1 cellular context compared by ENCODE assay signal in the genomic region with DNA sequence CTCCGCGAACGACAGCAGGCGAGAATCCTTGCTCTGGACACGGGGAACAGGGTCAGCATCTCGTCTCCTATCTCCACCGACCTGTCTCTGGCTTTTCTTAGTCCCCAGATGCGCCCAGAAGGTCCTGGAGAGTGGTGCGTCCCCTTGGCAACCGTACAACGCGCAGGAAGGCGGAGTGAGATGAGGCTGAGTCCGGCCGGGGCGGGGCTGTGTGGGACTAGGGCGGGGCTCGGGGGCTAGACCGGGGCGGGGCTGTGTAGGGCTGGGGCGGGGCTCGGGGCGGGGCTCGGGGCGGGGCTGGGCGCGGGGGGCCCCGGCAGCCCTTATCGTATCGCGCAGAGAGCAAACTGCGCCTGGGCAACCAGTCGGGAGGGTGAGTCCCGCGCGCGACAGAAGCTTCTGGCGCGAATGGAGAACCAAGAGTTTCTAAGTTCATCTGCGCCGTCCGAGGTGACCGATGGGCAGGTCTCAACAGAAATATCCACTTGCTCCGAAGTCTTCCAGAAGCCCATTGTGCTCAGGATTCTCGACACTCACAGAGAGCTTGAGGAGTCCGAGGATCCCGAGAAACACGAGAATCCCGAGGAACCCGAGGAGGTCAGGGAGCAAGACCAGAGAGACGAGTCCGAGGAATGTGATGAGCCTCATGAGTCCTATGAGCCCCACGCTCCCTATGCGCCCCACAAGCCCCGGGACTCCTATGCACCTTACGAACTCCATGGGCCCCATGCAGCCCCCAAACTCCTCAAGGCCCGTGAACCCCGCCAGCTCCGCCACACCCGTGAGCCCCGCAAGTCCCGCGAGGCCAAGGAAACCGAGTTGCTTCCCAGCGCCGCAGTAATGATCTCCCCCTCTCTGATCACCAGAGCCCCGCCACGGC.
TF ChIP-seq lines count a peak whose summit lies in the region.

No MANE protein-coding gene starts in this region.

TF ChIP-seq in GM23338, 12 proteins besides CTCF, POLR2A, EP300 and RAD21 (continued from another document):
- TF ChIP-seq, protein P1, sequence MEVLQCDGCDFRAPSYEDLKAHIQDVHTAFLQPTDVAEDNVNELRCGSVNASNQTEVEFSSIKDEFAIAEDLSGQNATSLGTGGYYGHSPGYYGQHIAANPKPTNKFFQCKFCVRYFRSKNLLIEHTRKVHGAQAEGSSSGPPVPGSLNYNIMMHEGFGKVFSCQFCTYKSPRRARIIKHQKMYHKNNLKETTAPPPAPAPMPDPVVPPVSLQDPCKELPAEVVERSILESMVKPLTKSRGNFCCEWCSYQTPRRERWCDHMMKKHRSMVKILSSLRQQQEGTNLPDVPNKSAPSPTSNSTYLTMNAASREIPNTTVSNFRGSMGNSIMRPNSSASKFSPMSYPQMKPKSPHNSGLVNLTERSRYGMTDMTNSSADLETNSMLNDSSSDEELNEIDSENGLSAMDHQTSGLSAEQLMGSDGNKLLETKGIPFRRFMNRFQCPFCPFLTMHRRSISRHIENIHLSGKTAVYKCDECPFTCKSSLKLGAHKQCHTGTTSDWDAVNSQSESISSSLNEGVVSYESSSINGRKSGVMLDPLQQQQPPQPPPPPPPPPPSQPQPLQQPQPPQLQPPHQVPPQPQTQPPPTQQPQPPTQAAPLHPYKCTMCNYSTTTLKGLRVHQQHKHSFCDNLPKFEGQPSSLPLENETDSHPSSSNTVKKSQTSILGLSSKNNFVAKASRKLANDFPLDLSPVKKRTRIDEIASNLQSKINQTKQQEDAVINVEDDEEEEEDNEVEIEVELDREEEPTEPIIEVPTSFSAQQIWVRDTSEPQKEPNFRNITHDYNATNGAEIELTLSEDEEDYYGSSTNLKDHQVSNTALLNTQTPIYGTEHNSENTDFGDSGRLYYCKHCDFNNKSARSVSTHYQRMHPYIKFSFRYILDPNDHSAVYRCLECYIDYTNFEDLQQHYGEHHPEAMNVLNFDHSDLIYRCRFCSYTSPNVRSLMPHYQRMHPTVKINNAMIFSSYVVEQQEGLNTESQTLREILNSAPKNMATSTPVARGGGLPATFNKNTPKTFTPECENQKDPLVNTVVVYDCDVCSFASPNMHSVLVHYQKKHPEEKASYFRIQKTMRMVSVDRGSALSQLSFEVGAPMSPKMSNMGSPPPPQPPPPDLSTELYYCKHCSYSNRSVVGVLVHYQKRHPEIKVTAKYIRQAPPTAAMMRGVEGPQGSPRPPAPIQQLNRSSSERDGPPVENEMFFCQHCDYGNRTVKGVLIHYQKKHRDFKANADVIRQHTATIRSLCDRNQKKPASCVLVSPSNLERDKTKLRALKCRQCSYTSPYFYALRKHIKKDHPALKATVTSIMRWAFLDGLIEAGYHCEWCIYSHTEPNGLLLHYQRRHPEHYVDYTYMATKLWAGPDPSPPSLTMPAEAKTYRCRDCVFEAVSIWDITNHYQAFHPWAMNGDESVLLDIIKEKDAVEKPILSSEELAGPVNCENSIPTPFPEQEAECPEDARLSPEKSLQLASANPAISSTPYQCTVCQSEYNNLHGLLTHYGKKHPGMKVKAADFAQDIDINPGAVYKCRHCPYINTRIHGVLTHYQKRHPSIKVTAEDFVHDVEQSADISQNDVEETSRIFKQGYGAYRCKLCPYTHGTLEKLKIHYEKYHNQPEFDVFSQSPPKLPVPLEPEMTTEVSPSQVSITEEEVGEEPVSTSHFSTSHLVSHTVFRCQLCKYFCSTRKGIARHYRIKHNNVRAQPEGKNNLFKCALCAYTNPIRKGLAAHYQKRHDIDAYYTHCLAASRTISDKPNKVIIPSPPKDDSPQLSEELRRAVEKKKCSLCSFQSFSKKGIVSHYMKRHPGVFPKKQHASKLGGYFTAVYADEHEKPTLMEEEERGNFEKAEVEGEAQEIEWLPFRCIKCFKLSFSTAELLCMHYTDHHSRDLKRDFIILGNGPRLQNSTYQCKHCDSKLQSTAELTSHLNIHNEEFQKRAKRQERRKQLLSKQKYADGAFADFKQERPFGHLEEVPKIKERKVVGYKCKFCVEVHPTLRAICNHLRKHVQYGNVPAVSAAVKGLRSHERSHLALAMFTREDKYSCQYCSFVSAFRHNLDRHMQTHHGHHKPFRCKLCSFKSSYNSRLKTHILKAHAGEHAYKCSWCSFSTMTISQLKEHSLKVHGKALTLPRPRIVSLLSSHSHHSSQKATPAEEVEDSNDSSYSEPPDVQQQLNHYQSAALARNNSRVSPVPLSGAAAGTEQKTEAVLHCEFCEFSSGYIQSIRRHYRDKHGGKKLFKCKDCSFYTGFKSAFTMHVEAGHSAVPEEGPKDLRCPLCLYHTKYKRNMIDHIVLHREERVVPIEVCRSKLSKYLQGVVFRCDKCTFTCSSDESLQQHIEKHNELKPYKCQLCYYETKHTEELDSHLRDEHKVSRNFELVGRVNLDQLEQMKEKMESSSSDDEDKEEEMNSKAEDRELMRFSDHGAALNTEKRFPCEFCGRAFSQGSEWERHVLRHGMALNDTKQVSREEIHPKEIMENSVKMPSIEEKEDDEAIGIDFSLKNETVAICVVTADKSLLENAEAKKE (CRISPR knock-in tag; IDR thresholded peaks at IDR 0.05) = no peak
- TF ChIP-seq JUNB (IDR thresholded peaks at IDR 0.05; ENCODE audit: unreplicated experiment) = no peak
